ENCODE assay signal across 19 cellular contexts in the genomic region with DNA sequence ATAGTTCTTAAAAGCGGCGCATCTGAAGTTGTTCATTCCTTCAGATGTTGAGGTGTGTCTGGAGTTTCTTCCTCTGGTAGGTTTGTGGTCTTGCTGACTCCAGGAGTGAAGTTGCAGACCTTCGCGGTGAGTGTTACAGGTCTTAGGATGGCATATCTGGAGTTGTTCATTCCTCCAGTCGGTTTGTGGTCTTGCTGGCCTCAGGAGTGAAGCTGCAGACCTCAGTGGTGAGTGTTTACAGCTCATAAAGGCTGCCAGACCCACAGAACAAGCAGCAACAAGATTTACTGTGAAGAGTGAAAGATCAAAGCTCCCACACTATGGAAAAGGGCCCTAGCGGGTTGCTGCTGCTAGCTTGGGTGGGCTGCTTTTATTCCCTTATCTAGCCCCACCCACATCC.
A peak's percentile ranks its signal among the peaks of the same experiment; 100 is the strongest.
DNase-seq lines count a peak whose midpoint lies in the region; ATAC-seq and TF ChIP-seq lines count a peak whose summit lies in the region.
"Had no signal": no experiment of that assay in that cellular context is flagged by ENCODE, and none has a peak within 500 bp of the region (broad histone marks: within the 10 kb centered on the region; RNA-seq: fewer than 3 reads in every experiment).

No MANE protein-coding gene starts in this region.

- DNase-seq in mammary epithelial cell (peak; percentile 59), breast epithelium (ENCODE audit: low spot score in 2 of 2) (no peak), amniotic epithelial cell (ENCODE audit: low read depth) (peak; percentile 77), foreskin keratinocyte (peak; percentile 7 to 11), NAMALWA (ENCODE audit: low spot score) (no peak), NCI-H526 (lab: John Stamatoyannopoulos, UW) (no peak)
- no peak for DNase-seq in effector memory CD4-positive, alpha-beta T cell
- DNase-seq: Caco-2; CD4-positive, CD25-positive, alpha-beta regulatory T cell; CD8-positive, alpha-beta T cell; DMS153; EL; GDM1 had no signal

- no peaks in the 10 kb centered on the region for H3K4me1 ChIP-seq in mammary epithelial cell (ENCODE audit: insufficient read depth, low read length)
- H3K4me1 ChIP-seq in breast epithelium = no peaks in the 10 kb centered on the region
- H3K4me1 ChIP-seq in foreskin keratinocyte = no peaks in the 10 kb centered on the region
- no peaks in the 10 kb centered on the region for H3K4me1 ChIP-seq in effector memory CD4-positive, alpha-beta T cell (ENCODE audit: control insufficient read depth, insufficient read depth, low read length, poor library complexity, severe bottlenecking)
- H3K4me1 ChIP-seq: BLaER1, Caco-2 had no signal

- intact Hi-C loops in mammary epithelial cell (cut with micrococcal nuclease) (no loop called here), breast epithelium (cut with DNase I; ENCODE audit: low total_unique reads) (no loop called here)

- no peak for TF ChIP-seq CTCF in mammary epithelial cell (conservative IDR thresholded peaks at IDR 0.05 in 1 of 2, IDR thresholded peaks at IDR 0.05 in 1 of 2; ENCODE audit: extremely low read depth in 1 of 2, insufficient read depth in 1 of 2, low read depth in 1 of 2, low read length in 2 of 2)
- no peak for TF ChIP-seq CTCF in breast epithelium (IDR thresholded peaks at IDR 0.05)
- no peak for TF ChIP-seq CTCF in foreskin keratinocyte (conservative IDR thresholded peaks at IDR 0.05)

- CTCF ChIA-PET in mammary epithelial cell (lab: Charles Lee; ENCODE audit: low non-redundant PET) = no interaction called here

- no peak overlapping the region for H3K9ac ChIP-seq in mammary epithelial cell (ENCODE audit: insufficient read depth, low read length)
- H3K9ac ChIP-seq: BLaER1 had no signal

- H3K27me3 ChIP-seq in mammary epithelial cell (ENCODE audit: insufficient read depth, low read length) (peaks cover 3% of the 10 kb centered on the region), breast epithelium (no peaks in the 10 kb centered on the region), foreskin keratinocyte (no peaks in the 10 kb centered on the region)
- no peaks in the 10 kb centered on the region for H3K27me3 ChIP-seq in effector memory CD4-positive, alpha-beta T cell (replicated peaks; ENCODE audit: control insufficient read depth, insufficient read depth, low read length, poor library complexity, severe bottlenecking)
- H3K27me3 ChIP-seq: BLaER1 had no signal

- H2AFZ ChIP-seq in mammary epithelial cell (ENCODE audit: low read depth, low read length) = no peak overlapping the region
- H2AFZ ChIP-seq: GM23338 had no signal

- TF ChIP-seq POLR2A in breast epithelium (IDR thresholded peaks at IDR 0.05) = no peak

- no TSS peak for BruUV-seq in mammary epithelial cell (replicated peaks; lab: Mats Ljungman, UMichigan)

- in situ Hi-C loops in mammary epithelial cell (cut with MboI; ENCODE audit: low sequenced_read_pairs in 2 of 2) = no loop called here

- H3K4me2 ChIP-seq in mammary epithelial cell (ENCODE audit: insufficient read depth, low read depth, low read length) = no peak overlapping the region
- H3K4me2 ChIP-seq: BLaER1, GM23338 had no signal

- H3K4me3 ChIP-seq in mammary epithelial cell (replicated peaks in 1 of 3; ENCODE audit: insufficient read depth in 1 of 3, low read depth in 2 of 3, low read length in 3 of 3) (no peak overlapping the region), breast epithelium (no peak overlapping the region)
- H3K4me3 ChIP-seq in effector memory CD4-positive, alpha-beta T cell (ENCODE audit: insufficient read depth, low read depth, low read length, poor library complexity, severe bottlenecking) = no peak overlapping the region
- H3K4me3 ChIP-seq: BLaER1, GM12878, GM23338 had no signal

- dilution Hi-C loops in mammary epithelial cell (cut with HindIII; ENCODE audit: low sequenced_read_pairs) = no loop called here

- H3K9me3 ChIP-seq in mammary epithelial cell (replicated peaks; ENCODE audit: insufficient read depth, low read length) = peaks cover 2% of the 10 kb centered on the region
- H3K9me3 ChIP-seq in breast epithelium = peaks cover 0 to 6% of the 10 kb centered on the region in 2 donors
- no peaks in the 10 kb centered on the region for H3K9me3 ChIP-seq in effector memory CD4-positive, alpha-beta T cell (ENCODE audit: control insufficient read depth, low read length)
- H3K9me3 ChIP-seq: Caco-2 had no signal

- no peak for ATAC-seq in foreskin keratinocyte
- ATAC-seq: CD8-positive, alpha-beta T cell; GM12878; HCT116 had no signal

- WGBS in mammary epithelial cell (ENCODE audit: low coverage, missing lambda C conversion rate) = 60% methylated on average over 6 of the region's 6 CpGs

- no peaks in the 10 kb centered on the region for H3K36me3 ChIP-seq in mammary epithelial cell (ENCODE audit: insufficient read depth, low read length)
- no peaks in the 10 kb centered on the region for H3K36me3 ChIP-seq in breast epithelium
- H3K36me3 ChIP-seq in effector memory CD4-positive, alpha-beta T cell (ENCODE audit: control insufficient read depth, insufficient read depth, low read length) = no peaks in the 10 kb centered on the region
- H3K36me3 ChIP-seq: BLaER1 had no signal

- H3K79me2 ChIP-seq in mammary epithelial cell (ENCODE audit: insufficient read depth, low read length) = no peaks in the 10 kb centered on the region

- no peaks in the 10 kb centered on the region for H4K20me1 ChIP-seq in mammary epithelial cell (ENCODE audit: insufficient read depth, low read length)
- H4K20me1 ChIP-seq: BLaER1 had no signal

- no peak overlapping the region for H3K27ac ChIP-seq in mammary epithelial cell (ENCODE audit: insufficient read depth, low read depth, low read length)
- H3K27ac ChIP-seq in breast epithelium = no peak overlapping the region
- no peak overlapping the region for H3K27ac ChIP-seq in foreskin keratinocyte
- H3K27ac ChIP-seq in effector memory CD4-positive, alpha-beta T cell (ENCODE audit: insufficient read depth, low read length, poor library complexity, severe bottlenecking) = no peak overlapping the region
- H3K27ac ChIP-seq: 22Rv1, BLaER1, C4-2B had no signal

Comparison
In these comparisons a context has a peak if more than half of its experiments do, and no peak if none do; other contexts are left out.
1. DNase-seq: peak in mammary epithelial cell (single experiment), amniotic epithelial cell (single experiment) and foreskin keratinocyte (2 of 2); none in breast epithelium (0 of 2), NAMALWA (single experiment), NCI-H526 (0 of 2) and effector memory CD4-positive, alpha-beta T cell (0 of 3).